In the genomic region with DNA sequence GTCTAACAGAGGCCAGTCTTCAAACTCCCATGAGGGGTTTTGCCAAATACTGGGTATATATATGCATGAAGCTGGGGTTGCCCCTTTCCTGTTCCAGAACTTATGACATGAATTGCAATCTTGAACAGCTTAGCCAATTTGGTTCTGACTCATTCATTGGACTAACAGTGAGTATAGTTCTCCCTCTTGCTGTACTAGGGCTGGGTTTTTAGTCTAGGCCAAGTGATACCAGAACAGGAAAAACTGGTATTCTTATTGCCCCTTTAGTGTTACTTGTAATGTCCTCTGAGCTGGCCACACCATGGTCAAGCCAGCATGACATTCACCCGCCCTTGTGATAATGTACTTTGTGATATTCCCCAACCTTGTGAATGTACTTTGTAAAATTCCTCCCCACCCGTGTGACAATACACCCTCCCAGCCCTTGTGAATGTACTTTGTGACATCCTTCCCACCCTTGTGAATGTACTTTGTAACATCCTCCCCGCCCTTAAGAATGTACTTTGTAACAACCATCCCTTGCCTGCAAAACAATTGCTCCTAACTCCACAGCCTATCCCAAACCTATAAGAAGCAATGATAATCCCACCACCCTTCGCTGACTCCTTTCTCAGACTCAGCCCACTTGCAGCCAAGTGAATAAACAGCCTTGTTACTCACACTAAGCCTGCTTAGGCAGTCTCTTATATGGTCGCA, we compare ENCODE assay signal across 17 cellular contexts.
"Had no signal": no experiment of that assay in that cellular context is flagged by ENCODE, and none has a peak within 500 bp of the region (broad histone marks: within the 10 kb centered on the region; RNA-seq: fewer than 3 reads in every experiment).

No MANE protein-coding gene starts in this region.

- H3K4me3 ChIP-seq: smooth muscle cell, transverse colon had no signal

- H3K9me3 Mint-ChIP-seq: effector memory CD8-positive, alpha-beta T cell had no signal

- ATAC-seq: activated CD8-positive, alpha-beta T cell treated with anti-CD3 and anti-CD28 coated beads, Interleukin-2, amount 10 ng/mL, durations not matched to agents 7 days and 5 days; activated T-cell treated with anti-CD3 and anti-CD28 coated beads, Interleukin-2, amount 50 U/mL, for 72 hours; effector memory CD8-positive, alpha-beta T cell; stimulated activated naive CD8-positive, alpha-beta T cell treated with anti-CD3 and anti-CD28 coated beads, Interleukin-15, Interleukin-2, amounts not matched to agents 100 U/mL and 50 U/mL, for 24 hours had no signal

- H3K4me1 Mint-ChIP-seq: activated B cell treated with CpG ODN at 0.5 μM for 24 hours; activated CD4-positive, alpha-beta T cell treated with anti-CD3 and anti-CD28 coated beads, Interleukin-2, amount 10 ng/mL, durations not matched to agents 24 days and 14 days; activated naive CD8-positive, alpha-beta T cell treated with anti-CD3 and anti-CD28 coated beads, Interleukin-2, amount 10 ng/mL, durations not matched to agents 7 days and 5 days; nephron progenitor cell had no signal

- H3K36me3 ChIP-seq: brain microvascular endothelial cell, transverse colon had no signal

- H3K27ac Mint-ChIP-seq: activated B cell treated with CpG ODN at 0.5 μM for 24 hours; activated CD4-positive, alpha-beta T cell treated with anti-CD3 and anti-CD28 coated beads, Interleukin-2, amount 10 ng/mL, durations not matched to agents 24 days and 14 days; activated CD8-positive, alpha-beta T cell treated with anti-CD3 and anti-CD28 coated beads, Interleukin-2, amount 10 ng/mL, durations not matched to agents 7 days and 5 days; activated naive CD8-positive, alpha-beta T cell treated with anti-CD3 and anti-CD28 coated beads, Interleukin-2, amount 10 ng/mL, durations not matched to agents 7 days and 5 days; activated T-cell treated with anti-CD3 and anti-CD28 coated beads, Interleukin-2, amount 50 U/mL, for 72 hours; effector memory CD8-positive, alpha-beta T cell; nephron progenitor cell; progenitor cell of endocrine pancreas had no signal

- H3K4me1 ChIP-seq: transverse colon had no signal

- H3K4me2 ChIP-seq: smooth muscle cell had no signal

- H3K4me3 Mint-ChIP-seq: activated B cell treated with CpG ODN at 0.5 μM for 24 hours; activated CD4-positive, alpha-beta T cell treated with anti-CD3 and anti-CD28 coated beads, Interleukin-2, amount 10 ng/mL, durations not matched to agents 24 days and 14 days; activated CD8-positive, alpha-beta T cell treated with anti-CD3 and anti-CD28 coated beads, Interleukin-2, amount 10 ng/mL, durations not matched to agents 7 days and 5 days; activated naive CD8-positive, alpha-beta T cell treated with anti-CD3 and anti-CD28 coated beads, Interleukin-2, amount 10 ng/mL, durations not matched to agents 7 days and 5 days; activated T-cell treated with anti-CD3 and anti-CD28 coated beads, Interleukin-2, amount 50 U/mL, for 72 hours; effector memory CD8-positive, alpha-beta T cell; nephron progenitor cell had no signal

- H3K27ac ChIP-seq: brain microvascular endothelial cell, transverse colon had no signal

- H3K27me3 Mint-ChIP-seq: activated B cell treated with CpG ODN at 0.5 μM for 24 hours; activated CD4-positive, alpha-beta T cell treated with anti-CD3 and anti-CD28 coated beads, Interleukin-2, amount 10 ng/mL, durations not matched to agents 24 days and 14 days; activated naive CD8-positive, alpha-beta T cell treated with anti-CD3 and anti-CD28 coated beads, Interleukin-2, amount 10 ng/mL, durations not matched to agents 7 days and 5 days; effector memory CD8-positive, alpha-beta T cell; progenitor cell of endocrine pancreas had no signal

- DNase-seq: activated B cell treated with CpG ODN at 0.5 μM for 24 hours; activated CD4-positive, alpha-beta T cell treated with anti-CD3 and anti-CD28 coated beads, Interleukin-2, amount 10 ng/mL, durations not matched to agents 24 days and 14 days; activated CD8-positive, alpha-beta memory T cell treated with anti-CD3 and anti-CD28 coated beads, Interleukin-2, amount 50 U/mL, for 4 hours; activated CD8-positive, alpha-beta T cell treated with anti-CD3 and anti-CD28 coated beads, Interleukin-2, amount 10 ng/mL, durations not matched to agents 7 days and 5 days; activated naive CD8-positive, alpha-beta T cell treated with anti-CD3 and anti-CD28 coated beads, Interleukin-2, amount 10 ng/mL, durations not matched to agents 7 days and 5 days; activated T-cell treated with anti-CD3 and anti-CD28 coated beads, Interleukin-2, amount 50 U/mL, for 72 hours; brain microvascular endothelial cell; cerebellar nuclear complex; effector memory CD8-positive, alpha-beta T cell; hypothalamus; nephron progenitor cell; occipital lobe; right cardiac atrium; stimulated activated naive CD8-positive, alpha-beta T cell treated with anti-CD3 and anti-CD28 coated beads, Interleukin-15, Interleukin-2, amounts not matched to agents 100 U/mL and 50 U/mL, for 24 hours; transverse colon had no signal

- H3K27me3 ChIP-seq: brain microvascular endothelial cell, transverse colon had no signal
